Comparison of ENCODE assay signal across 9 cellular contexts in the genomic region with DNA sequence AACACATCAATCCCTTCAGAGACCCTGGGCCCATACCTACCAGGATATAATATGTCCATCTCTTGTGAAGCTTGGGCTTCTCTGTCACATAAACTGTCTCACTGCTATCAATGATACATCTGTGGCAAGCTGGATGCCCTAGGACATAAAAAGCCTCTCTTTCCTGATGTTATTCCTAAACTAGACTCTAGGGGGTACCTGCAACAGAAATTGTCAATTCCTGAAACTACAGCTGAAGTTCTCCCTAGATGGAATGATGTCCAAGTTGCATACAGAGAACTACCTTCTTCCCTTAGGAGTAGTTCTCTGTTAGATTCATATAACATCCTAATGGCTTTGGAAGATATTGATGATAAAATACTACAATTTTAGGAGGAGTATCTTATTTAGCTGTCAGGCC. TPM values are rescaled to one million over a fixed set of nuclear protein-coding genes. Genes with fewer than 3 reads are reported as not detected.
DNase-seq lines count a peak whose midpoint lies in the region; FAIRE-seq and TF ChIP-seq lines count a peak whose summit lies in the region.
"Had no signal": no experiment of that assay in that cellular context is flagged by ENCODE, and none has a peak within 500 bp of the region (broad histone marks: within the 10 kb centered on the region; RNA-seq: fewer than 3 reads in every experiment).

No MANE protein-coding gene starts in this region.

- H3K36me3 ChIP-seq in MM.1S (replicated peaks; ENCODE audit: insufficient read depth, low read length): no peaks in the 10 kb centered on the region
- H3K36me3 ChIP-seq in smooth muscle cell (ENCODE audit: low read depth): no peaks in the 10 kb centered on the region

- H4K20me1 ChIP-seq in MM.1S (ENCODE audit: insufficient read depth, low read length): no peaks in the 10 kb centered on the region
- no peaks in the 10 kb centered on the region for H4K20me1 ChIP-seq in smooth muscle cell (ENCODE audit: low read depth)

- H3K27me3 ChIP-seq in MM.1S (replicated peaks; ENCODE audit: insufficient read depth, low read length) (no peaks in the 10 kb centered on the region), smooth muscle cell (ENCODE audit: low read depth) (peaks cover 15% of the 10 kb centered on the region)

- H3K4me2 ChIP-seq in MM.1S (ENCODE audit: low read depth, low read length): no peak overlapping the region
- no peak overlapping the region for H3K4me2 ChIP-seq in smooth muscle cell

- no peaks in the 10 kb centered on the region for H3K9me3 ChIP-seq in MM.1S (replicated peaks; ENCODE audit: insufficient read depth, low read length)
- H3K9me3 ChIP-seq in smooth muscle cell (replicated peaks; ENCODE audit: low read depth): no peaks in the 10 kb centered on the region

- H3F3A ChIP-seq in MM.1S (ENCODE audit: insufficient read depth, low read length) (no peaks in the 10 kb centered on the region), smooth muscle cell (ENCODE audit: low read depth) (no peaks in the 10 kb centered on the region)

- H2AFZ ChIP-seq in MM.1S (ENCODE audit: low read length) (no peak overlapping the region), smooth muscle cell (ENCODE audit: low read depth) (no peak overlapping the region)

- H3K9me2 ChIP-seq in MM.1S (replicated peaks; ENCODE audit: insufficient read depth, low read length): no peaks in the 10 kb centered on the region

- no peak overlapping the region for H3K4me3 ChIP-seq in MM.1S (ENCODE audit: low read length)
- no peak overlapping the region for H3K4me3 ChIP-seq in choroid plexus epithelial cell (ENCODE audit: low read depth, low read length)
- no peak overlapping the region for H3K4me3 ChIP-seq in smooth muscle cell

- DNase-seq in NCI-H82 (lab: John Stamatoyannopoulos, UW) (peak; percentile 11), NCI-H82 treated with DMSO at 0.1 percent for 48 hours (lab: John Stamatoyannopoulos, UW; ENCODE audit: unreplicated experiment) (no peak), MM.1S (no peak), choroid plexus epithelial cell (ENCODE audit: low read depth) (peak; percentile 70), smooth muscle cell (lab: John Stamatoyannopoulos, UW; ENCODE audit: unreplicated experiment) (no peak), ecto neural progenitor cell (ENCODE audit: low spot score) (no peak), GM12891 (ENCODE audit: insufficient read length, low spot score) (no peak)
- no peak for DNase-seq in stimulated activated CD4-positive, alpha-beta T cell treated with anti-CD3 and anti-CD28 coated beads, Interleukin-2, amount 100 ng/mL, for 48 hours
- DNase-seq: activated B cell treated with CpG ODN at 0.5 μM for 24 hours had no signal

- FAIRE-seq in GM12891 (lab: Jason Lieb, UNC): no peak

- TF ChIP-seq POLR2A in GM12891 (IDR thresholded peaks at IDR 0.05; ENCODE audit: low read depth, low read length): no peak

- H3K9ac ChIP-seq in MM.1S (ENCODE audit: low read length) (no peak overlapping the region), smooth muscle cell (ENCODE audit: low read depth) (no peak overlapping the region)

- H3K27ac ChIP-seq in MM.1S (ENCODE audit: low read length): no peak overlapping the region
- no peak overlapping the region for H3K27ac ChIP-seq in smooth muscle cell (ENCODE audit: low read depth)

- TF ChIP-seq CTCF in MM.1S (IDR thresholded peaks at IDR 0.05; ENCODE audit: low read length) (peak; percentile 22), choroid plexus epithelial cell (conservative IDR thresholded peaks at IDR 0.05; ENCODE audit: low read depth, low read length) (peak; percentile 63), smooth muscle cell (IDR thresholded peaks at IDR 0.05; ENCODE audit: borderline replicate concordance, insufficient read depth, poor library complexity, severe bottlenecking) (peak; percentile 28)

- H3K4me1 ChIP-seq in MM.1S (ENCODE audit: low read length) (no peaks in the 10 kb centered on the region), smooth muscle cell (ENCODE audit: low read depth) (no peaks in the 10 kb centered on the region)

- H3K79me2 ChIP-seq in MM.1S (ENCODE audit: low read length) (no peaks in the 10 kb centered on the region), smooth muscle cell (ENCODE audit: low read depth) (no peaks in the 10 kb centered on the region)

TF ChIP-seq in GM12891, 5 proteins besides CTCF, POLR2A, EP300 and RAD21:
- TF ChIP-seq PAX5 (IDR thresholded peaks at IDR 0.05; ENCODE audit: insufficient read depth, low read length, severe bottlenecking): no peak
- TF ChIP-seq POLR2AphosphoS5 (IDR thresholded peaks at IDR 0.05; ENCODE audit: low read depth, low read length): no peak
- TF ChIP-seq SPI1 (IDR thresholded peaks at IDR 0.05; ENCODE audit: low read depth, low read length): no peak
- no peak for TF ChIP-seq POU2F2 (IDR thresholded peaks at IDR 0.05; ENCODE audit: low read depth, low read length)
- TF ChIP-seq TAF1 (IDR thresholded peaks at IDR 0.05; ENCODE audit: low read depth, low read length): no peak

RNA-seq across cellular contexts. Expression of a gene that starts 35.8 kb away (rescaled TPM):
- total RNA-seq in smooth muscle cell: 2.3 TPM in 2 replicates
- polyA plus RNA-seq in smooth muscle cell: 0.59 and 0.67 TPM in 2 replicates
- polyA plus RNA-seq in GM12891 (2012; ENCODE audit: low read depth, missing spikeins): 0.05 TPM
- total RNA-seq: activated B cell treated with CpG ODN at 0.5 μM for 24 hours had no signal

Comparison
In these comparisons a context has a peak if more than half of its experiments do, and no peak if none do; other contexts are left out.
1. DNase-seq: peak in NCI-H82 (single experiment) and choroid plexus epithelial cell (single experiment); none in NCI-H82 treated with DMSO at 0.1 percent for 48 hours (single experiment), MM.1S (single experiment), smooth muscle cell (single experiment), ecto neural progenitor cell (single experiment), stimulated activated CD4-positive, alpha-beta T cell treated with anti-CD3 and anti-CD28 coated beads, Interleukin-2, amount 100 ng/mL, for 48 hours (0 of 2) and GM12891 (single experiment).
2. Peak in every context shown above with its lines, with median percentiles within 50 percentile points of each other: CTCF ChIP-seq.